ENCODE assay signal across 12 cellular contexts in genomic region chr2:20457661-20458630, GRCh38.
"Had no signal": no experiment of that assay in that cellular context is flagged by ENCODE, and none has a peak within 500 bp of the region (broad histone marks: within the 10 kb centered on the region; RNA-seq: fewer than 3 reads in every experiment).

No MANE protein-coding gene starts in this region.

- H3K9me3 Mint-ChIP-seq: activated CD8-positive, alpha-beta T cell treated with anti-CD3 and anti-CD28 coated beads for 36 hours; natural killer cell treated with Interleukin-12 subunit alpha and Interleukin-12 subunit beta and Interleukin-15 and Interleukin-18, amount 100 ng/mL, for 72 hours; T-helper 2 cell treated with Interferon-gamma antibody and Interleukin-4, amounts not matched to agents 5 μg/mL and 100 μg/mL, for 36 hours had no signal

- H3K27me3 ChIP-seq: cardiac muscle cell, heart left ventricle had no signal

- H3K4me3 Mint-ChIP-seq: activated CD8-positive, alpha-beta T cell treated with anti-CD3 and anti-CD28 coated beads for 36 hours; natural killer cell treated with Interleukin-12 subunit alpha and Interleukin-12 subunit beta and Interleukin-15 and Interleukin-18, amount 100 ng/mL, for 72 hours; T-helper 2 cell treated with Interferon-gamma antibody and Interleukin-4, amounts not matched to agents 5 μg/mL and 100 μg/mL, for 36 hours; type B pancreatic cell had no signal

- H3K36me3 Mint-ChIP-seq: type B pancreatic cell had no signal

- DNase-seq: activated CD8-positive, alpha-beta memory T cell treated with anti-CD3 and anti-CD28 coated beads, Interleukin-2, amount 50 U/mL, for 4 hours; activated naive CD4-positive, alpha-beta T cell treated with Interleukin-2 at 50 U/mL for 16 hours; foreskin keratinocyte; heart left ventricle; nucleus accumbens; stimulated activated CD4-positive, alpha-beta T cell treated with anti-CD3 and anti-CD28 coated beads, Interleukin-2, amount 100 ng/mL, for 48 hours had no signal

- H3K4me1 ChIP-seq: foreskin keratinocyte had no signal

- H3K27ac Mint-ChIP-seq: natural killer cell treated with Interleukin-12 subunit alpha and Interleukin-12 subunit beta and Interleukin-15 and Interleukin-18, amount 100 ng/mL, for 72 hours; progenitor cell of endocrine pancreas; T-helper 2 cell treated with Interferon-gamma antibody and Interleukin-4, amounts not matched to agents 5 μg/mL and 100 μg/mL, for 36 hours; type B pancreatic cell had no signal

- ATAC-seq: foreskin keratinocyte, heart left ventricle had no signal

- H3K36me3 ChIP-seq: cardiac muscle cell, heart left ventricle had no signal

- H3K27ac ChIP-seq: cardiac muscle cell, foreskin keratinocyte had no signal

- H3K4me3 ChIP-seq: cardiac muscle cell, heart left ventricle had no signal
